ENCODE assay signal across 10 cellular contexts in the genomic region with DNA sequence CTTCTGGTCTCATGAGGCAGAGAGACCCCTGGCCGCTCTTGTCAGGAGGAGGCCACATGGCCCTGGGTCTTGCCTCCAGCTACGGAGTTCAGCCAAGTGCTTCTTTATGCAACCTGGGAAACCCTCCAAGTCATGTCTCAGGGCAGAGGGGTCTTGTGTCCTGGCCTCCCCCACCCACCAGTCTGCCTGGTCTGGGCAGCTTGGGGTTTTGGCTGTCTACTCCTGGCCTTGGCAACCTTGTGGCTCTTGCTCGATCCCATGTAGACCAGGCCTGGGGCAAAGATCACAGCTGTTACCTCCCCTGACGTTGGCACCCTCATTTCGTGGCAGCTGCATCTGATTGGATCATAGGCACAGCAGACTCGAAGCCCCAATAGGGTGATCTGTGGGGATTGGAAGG. TPM values are rescaled to one million over a fixed set of nuclear protein-coding genes. Genes with fewer than 3 reads are reported as not detected.
DNase-seq lines count a peak whose midpoint lies in the region; ATAC-seq and TF ChIP-seq lines count a peak whose summit lies in the region.
"Had no signal": no experiment of that assay in that cellular context is flagged by ENCODE, and none has a peak within 500 bp of the region (broad histone marks: within the 10 kb centered on the region; RNA-seq: fewer than 3 reads in every experiment).

No MANE protein-coding gene starts in this region.

- TF ChIP-seq CTCF in WTC11 (IDR thresholded peaks at IDR 0.05) = no peak

- H3K36me3 Mint-ChIP-seq in activated CD8-positive, alpha-beta memory T cell treated with anti-CD3 and anti-CD28 coated beads, Interleukin-2, amount 10 ng/mL, durations not matched to agents 7 days and 5 days = peaks cover 20% of the 10 kb centered on the region
- peaks cover 35% of the 10 kb centered on the region for H3K36me3 Mint-ChIP-seq in WTC11
- H3K36me3 Mint-ChIP-seq in immature natural killer cell = peaks cover 4 to 20% (median 9%) of the 10 kb centered on the region in 3 donors

- H3K4me1 Mint-ChIP-seq in activated CD8-positive, alpha-beta memory T cell treated with anti-CD3 and anti-CD28 coated beads, Interleukin-2, amount 10 ng/mL, durations not matched to agents 7 days and 5 days = peaks cover 41% of the 10 kb centered on the region
- peaks cover 12% of the 10 kb centered on the region for H3K4me1 Mint-ChIP-seq in WTC11
- peaks cover 51 to 66% of the 10 kb centered on the region in 2 donors for H3K4me1 Mint-ChIP-seq in immature natural killer cell

- POLR2A ChIA-PET in WTC11 (lab: Charles Lee) = interaction anchor here (0.6 to 1.0 kb wide), 2 partner anchors 22 to 26 kb away, joined by 3 to 4 read pairs; no protein-coding TSS in a partner anchor

- no peaks in the 10 kb centered on the region for H3K9me3 Mint-ChIP-seq in activated CD8-positive, alpha-beta memory T cell treated with anti-CD3 and anti-CD28 coated beads, Interleukin-2, amount 10 ng/mL, durations not matched to agents 7 days and 5 days (ENCODE audit: low read depth)
- H3K9me3 Mint-ChIP-seq in WTC11 = peaks cover 4% of the 10 kb centered on the region
- no peaks in the 10 kb centered on the region for H3K9me3 Mint-ChIP-seq in immature natural killer cell

- no peak overlapping the region for H3K4me3 Mint-ChIP-seq in activated CD8-positive, alpha-beta memory T cell treated with anti-CD3 and anti-CD28 coated beads, Interleukin-2, amount 10 ng/mL, durations not matched to agents 7 days and 5 days
- H3K4me3 Mint-ChIP-seq in WTC11 (no peak overlapping the region), immature natural killer cell (no peak overlapping the region)

- no peak for DNase-seq in activated CD8-positive, alpha-beta memory T cell treated with anti-CD3 and anti-CD28 coated beads, Interleukin-2, amount 10 ng/mL, durations not matched to agents 7 days and 5 days
- DNase-seq in activated CD8-positive, alpha-beta memory T cell treated with anti-CD3 and anti-CD28 coated beads, Interleukin-2, amount 50 U/mL, for 4 hours = no peak
- DNase-seq in WTC11 (ENCODE audit: low spot score) = no peak
- DNase-seq in immature natural killer cell = no peak
- DNase-seq in NCI-H2171 (lab: John Stamatoyannopoulos, UW) = no peak
- no peak for DNase-seq in SKM-1 (lab: John Stamatoyannopoulos, UW; ENCODE audit: unreplicated experiment)
- DNase-seq: AML-193, foreskin keratinocyte had no signal

- H3K27ac Mint-ChIP-seq in activated CD8-positive, alpha-beta memory T cell treated with anti-CD3 and anti-CD28 coated beads, Interleukin-2, amount 10 ng/mL, durations not matched to agents 7 days and 5 days = peak overlapping the region; percentile 35
- H3K27ac Mint-ChIP-seq in WTC11 = peak overlapping the region; percentile 72; the same call in 1 of the 2 replicates
- peak overlapping the region; percentile 79 to 95 (median 92) for H3K27ac Mint-ChIP-seq in immature natural killer cell

- ATAC-seq in activated CD8-positive, alpha-beta memory T cell treated with anti-CD3 and anti-CD28 coated beads, Interleukin-2, amount 10 ng/mL, durations not matched to agents 7 days and 5 days = no peak
- ATAC-seq in WTC11 (no peak), GM18517 (IDR thresholded peaks at IDR 0.05; ENCODE audit: unreplicated experiment) (no peak)
- ATAC-seq: foreskin keratinocyte had no signal

- H3K27me3 Mint-ChIP-seq in activated CD8-positive, alpha-beta memory T cell treated with anti-CD3 and anti-CD28 coated beads, Interleukin-2, amount 10 ng/mL, durations not matched to agents 7 days and 5 days = no peaks in the 10 kb centered on the region
- H3K27me3 Mint-ChIP-seq in WTC11 (ENCODE audit: low read depth) (no peaks in the 10 kb centered on the region), immature natural killer cell (ENCODE audit: low read depth in 3 of 3) (peaks cover 3 to 4% (median 4%) of the 10 kb centered on the region in 3 donors)

- H3K27ac ChIP-seq in temporal lobe (ENCODE audit: low read depth, low read length) = peak overlapping the region; percentile 11
- H3K27ac ChIP-seq: foreskin keratinocyte had no signal

- CTCF ChIA-PET in activated CD8-positive, alpha-beta memory T cell treated with anti-CD3 and anti-CD28 coated beads, Interleukin-2, amount 10 ng/mL, durations not matched to agents 7 days and 5 days (lab: Charles Lee) = interaction anchor here (2.1 to 4.0 kb wide), 2 partner anchors 7 to 27 kb away, joined by 7 to 19 read pairs; no protein-coding TSS in a partner anchor
- CTCF ChIA-PET in WTC11 (lab: Charles Lee) = interaction anchor here (0.5 to 2.7 kb wide), 2 partner anchors 26 to 499 kb away, joined by 8 to 18 read pairs; no protein-coding TSS in a partner anchor

TF ChIP-seq in WTC11, 78 proteins besides CTCF, POLR2A, EP300 and RAD21 (continues in another document):
- TF ChIP-seq PRRX2 (CRISPR knock-in tag; IDR thresholded peaks at IDR 0.05) (no peak), TEAD1 (CRISPR knock-in tag; IDR thresholded peaks at IDR 0.05) (no peak), ZNF317 (CRISPR knock-in tag; IDR thresholded peaks at IDR 0.05; ENCODE audit: borderline replicate concordance, low read depth) (no peak), RORB (CRISPR knock-in tag; IDR thresholded peaks at IDR 0.05) (no peak), SMAD4 (CRISPR knock-in tag; IDR thresholded peaks at IDR 0.05) (no peak), ZNF138 (CRISPR knock-in tag; conservative IDR thresholded peaks at IDR 0.05) (no peak)
- TF ChIP-seq, protein P1, sequence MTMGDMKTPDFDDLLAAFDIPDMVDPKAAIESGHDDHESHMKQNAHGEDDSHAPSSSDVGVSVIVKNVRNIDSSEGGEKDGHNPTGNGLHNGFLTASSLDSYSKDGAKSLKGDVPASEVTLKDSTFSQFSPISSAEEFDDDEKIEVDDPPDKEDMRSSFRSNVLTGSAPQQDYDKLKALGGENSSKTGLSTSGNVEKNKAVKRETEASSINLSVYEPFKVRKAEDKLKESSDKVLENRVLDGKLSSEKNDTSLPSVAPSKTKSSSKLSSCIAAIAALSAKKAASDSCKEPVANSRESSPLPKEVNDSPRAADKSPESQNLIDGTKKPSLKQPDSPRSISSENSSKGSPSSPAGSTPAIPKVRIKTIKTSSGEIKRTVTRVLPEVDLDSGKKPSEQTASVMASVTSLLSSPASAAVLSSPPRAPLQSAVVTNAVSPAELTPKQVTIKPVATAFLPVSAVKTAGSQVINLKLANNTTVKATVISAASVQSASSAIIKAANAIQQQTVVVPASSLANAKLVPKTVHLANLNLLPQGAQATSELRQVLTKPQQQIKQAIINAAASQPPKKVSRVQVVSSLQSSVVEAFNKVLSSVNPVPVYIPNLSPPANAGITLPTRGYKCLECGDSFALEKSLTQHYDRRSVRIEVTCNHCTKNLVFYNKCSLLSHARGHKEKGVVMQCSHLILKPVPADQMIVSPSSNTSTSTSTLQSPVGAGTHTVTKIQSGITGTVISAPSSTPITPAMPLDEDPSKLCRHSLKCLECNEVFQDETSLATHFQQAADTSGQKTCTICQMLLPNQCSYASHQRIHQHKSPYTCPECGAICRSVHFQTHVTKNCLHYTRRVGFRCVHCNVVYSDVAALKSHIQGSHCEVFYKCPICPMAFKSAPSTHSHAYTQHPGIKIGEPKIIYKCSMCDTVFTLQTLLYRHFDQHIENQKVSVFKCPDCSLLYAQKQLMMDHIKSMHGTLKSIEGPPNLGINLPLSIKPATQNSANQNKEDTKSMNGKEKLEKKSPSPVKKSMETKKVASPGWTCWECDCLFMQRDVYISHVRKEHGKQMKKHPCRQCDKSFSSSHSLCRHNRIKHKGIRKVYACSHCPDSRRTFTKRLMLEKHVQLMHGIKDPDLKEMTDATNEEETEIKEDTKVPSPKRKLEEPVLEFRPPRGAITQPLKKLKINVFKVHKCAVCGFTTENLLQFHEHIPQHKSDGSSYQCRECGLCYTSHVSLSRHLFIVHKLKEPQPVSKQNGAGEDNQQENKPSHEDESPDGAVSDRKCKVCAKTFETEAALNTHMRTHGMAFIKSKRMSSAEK (CRISPR knock-in tag; IDR thresholded peaks at IDR 0.05; ENCODE audit: borderline replicate concordance) = no peak
- TF ChIP-seq, protein P2, sequence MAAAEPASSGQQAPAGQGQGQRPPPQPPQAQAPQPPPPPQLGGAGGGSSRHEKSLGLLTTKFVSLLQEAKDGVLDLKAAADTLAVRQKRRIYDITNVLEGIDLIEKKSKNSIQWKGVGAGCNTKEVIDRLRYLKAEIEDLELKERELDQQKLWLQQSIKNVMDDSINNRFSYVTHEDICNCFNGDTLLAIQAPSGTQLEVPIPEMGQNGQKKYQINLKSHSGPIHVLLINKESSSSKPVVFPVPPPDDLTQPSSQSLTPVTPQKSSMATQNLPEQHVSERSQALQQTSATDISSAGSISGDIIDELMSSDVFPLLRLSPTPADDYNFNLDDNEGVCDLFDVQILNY (CRISPR knock-in tag; IDR thresholded peaks at IDR 0.05) = no peak
- TF ChIP-seq, protein P3, sequence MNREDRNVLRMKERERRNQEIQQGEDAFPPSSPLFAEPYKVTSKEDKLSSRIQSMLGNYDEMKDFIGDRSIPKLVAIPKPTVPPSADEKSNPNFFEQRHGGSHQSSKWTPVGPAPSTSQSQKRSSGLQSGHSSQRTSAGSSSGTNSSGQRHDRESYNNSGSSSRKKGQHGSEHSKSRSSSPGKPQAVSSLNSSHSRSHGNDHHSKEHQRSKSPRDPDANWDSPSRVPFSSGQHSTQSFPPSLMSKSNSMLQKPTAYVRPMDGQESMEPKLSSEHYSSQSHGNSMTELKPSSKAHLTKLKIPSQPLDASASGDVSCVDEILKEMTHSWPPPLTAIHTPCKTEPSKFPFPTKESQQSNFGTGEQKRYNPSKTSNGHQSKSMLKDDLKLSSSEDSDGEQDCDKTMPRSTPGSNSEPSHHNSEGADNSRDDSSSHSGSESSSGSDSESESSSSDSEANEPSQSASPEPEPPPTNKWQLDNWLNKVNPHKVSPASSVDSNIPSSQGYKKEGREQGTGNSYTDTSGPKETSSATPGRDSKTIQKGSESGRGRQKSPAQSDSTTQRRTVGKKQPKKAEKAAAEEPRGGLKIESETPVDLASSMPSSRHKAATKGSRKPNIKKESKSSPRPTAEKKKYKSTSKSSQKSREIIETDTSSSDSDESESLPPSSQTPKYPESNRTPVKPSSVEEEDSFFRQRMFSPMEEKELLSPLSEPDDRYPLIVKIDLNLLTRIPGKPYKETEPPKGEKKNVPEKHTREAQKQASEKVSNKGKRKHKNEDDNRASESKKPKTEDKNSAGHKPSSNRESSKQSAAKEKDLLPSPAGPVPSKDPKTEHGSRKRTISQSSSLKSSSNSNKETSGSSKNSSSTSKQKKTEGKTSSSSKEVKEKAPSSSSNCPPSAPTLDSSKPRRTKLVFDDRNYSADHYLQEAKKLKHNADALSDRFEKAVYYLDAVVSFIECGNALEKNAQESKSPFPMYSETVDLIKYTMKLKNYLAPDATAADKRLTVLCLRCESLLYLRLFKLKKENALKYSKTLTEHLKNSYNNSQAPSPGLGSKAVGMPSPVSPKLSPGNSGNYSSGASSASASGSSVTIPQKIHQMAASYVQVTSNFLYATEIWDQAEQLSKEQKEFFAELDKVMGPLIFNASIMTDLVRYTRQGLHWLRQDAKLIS (CRISPR knock-in tag; IDR thresholded peaks at IDR 0.05; ENCODE audit: borderline replicate concordance) = no peak

RNA-seq across cellular contexts. Expression of a gene that starts 28.3 kb away (rescaled TPM):
- total RNA-seq in activated CD8-positive, alpha-beta memory T cell treated with anti-CD3 and anti-CD28 coated beads, Interleukin-2, amount 10 ng/mL, durations not matched to agents 7 days and 5 days = 10 to 100 TPM; 88.1 to 98.4 TPM
- total RNA-seq in WTC11 (2021) = 39.4 to 46.2 TPM (median 40.8 TPM) in 3 replicates
- polyA plus RNA-seq in immature natural killer cell = 10 to 100 TPM; 10.1 to 48.9 (median 23.0) TPM
- total RNA-seq in temporal lobe = 3.4 TPM

Comparison
In these comparisons a context has a peak if more than half of its experiments do, and no peak if none do; other contexts are left out.
1. H3K27ac Mint-ChIP-seq: peak in every context shown above with its lines; median percentile 92 in immature natural killer cell; 72 in WTC11; 35 in activated CD8-positive, alpha-beta memory T cell treated with anti-CD3 and anti-CD28 coated beads, Interleukin-2, amount 10 ng/mL, durations not matched to agents 7 days and 5 days.